8 cellular contexts compared by ENCODE assay signal in the genomic region with DNA sequence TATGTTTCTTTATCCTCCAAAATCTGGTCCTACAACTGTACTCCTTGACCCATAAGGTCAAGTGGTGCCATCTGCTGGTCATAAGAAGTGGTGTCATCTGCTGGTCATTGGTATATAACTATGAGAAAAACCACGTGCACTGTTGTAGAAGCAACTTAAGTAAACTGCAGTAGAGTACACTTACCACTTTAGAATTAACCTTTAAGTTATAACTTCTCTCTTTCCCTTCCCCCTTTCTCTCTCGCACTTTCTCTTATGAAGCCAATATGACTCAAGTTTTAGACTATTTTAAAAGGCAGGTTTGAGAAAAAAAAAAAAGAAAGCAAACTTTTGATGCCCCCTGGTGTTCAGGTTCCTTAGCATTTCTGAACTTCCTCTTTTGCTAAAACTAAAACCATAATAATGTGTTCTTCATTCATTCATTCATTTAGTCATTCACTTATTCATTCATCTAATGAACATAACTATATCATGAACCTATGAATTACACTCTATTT. TPM values are rescaled to one million over a fixed set of nuclear protein-coding genes. Genes with fewer than 3 reads are reported as not detected.
DNase-seq lines count a peak whose midpoint lies in the region; ATAC-seq and TF ChIP-seq lines count a peak whose summit lies in the region.

No MANE protein-coding gene starts in this region.

- no peaks in the 10 kb centered on the region for H3K4me1 ChIP-seq in CD8-positive, alpha-beta T cell (ENCODE audit: insufficient read depth, low read length)

- no peak overlapping the region for H3K27ac ChIP-seq in CD8-positive, alpha-beta T cell (ENCODE audit: low read depth, low read length)
- H3K27ac ChIP-seq in epithelial cell of prostate, result peak overlapping the region; percentile 26

- no peaks in the 10 kb centered on the region for H3K4me1 Mint-ChIP-seq in CD8-positive, alpha-beta T cell (ENCODE audit: low read depth)
- peaks cover 7% of the 10 kb centered on the region for H3K4me1 Mint-ChIP-seq in activated CD4-positive, alpha-beta T cell treated with anti-CD3 and anti-CD28 coated beads, Interleukin-2, amount 10 ng/mL, durations not matched to agents 7 days and 5 days

- H3K27me3 Mint-ChIP-seq in CD8-positive, alpha-beta T cell (ENCODE audit: low read depth), result peaks cover 8% of the 10 kb centered on the region
- H3K27me3 Mint-ChIP-seq in activated CD4-positive, alpha-beta T cell treated with anti-CD3 and anti-CD28 coated beads, Interleukin-2, amount 10 ng/mL, durations not matched to agents 7 days and 5 days, result peaks cover 44% of the 10 kb centered on the region

- peak overlapping the region; percentile 80 for H3K4me3 Mint-ChIP-seq in CD8-positive, alpha-beta T cell
- peak overlapping the region; percentile 49 for H3K4me3 Mint-ChIP-seq in activated CD4-positive, alpha-beta T cell treated with anti-CD3 and anti-CD28 coated beads, Interleukin-2, amount 10 ng/mL, durations not matched to agents 7 days and 5 days

- ATAC-seq in CD8-positive, alpha-beta T cell, result peak; percentile 94
- ATAC-seq in GM19025 (IDR thresholded peaks at IDR 0.05; ENCODE audit: low read depth, unreplicated experiment), result peak; percentile 96
- ATAC-seq in HG03159 (IDR thresholded peaks at IDR 0.05; ENCODE audit: unreplicated experiment), result peak; percentile 98

- no peaks in the 10 kb centered on the region for H3K9me3 ChIP-seq in CD8-positive, alpha-beta T cell (ENCODE audit: low read length)

- POLR2A ChIA-PET in CD8-positive, alpha-beta T cell (lab: Charles Lee), result no interaction called here
- POLR2A ChIA-PET in activated CD4-positive, alpha-beta T cell treated with anti-CD3 and anti-CD28 coated beads, Interleukin-2, amount 10 ng/mL, durations not matched to agents 7 days and 5 days (lab: Charles Lee), result no interaction called here

- no peaks in the 10 kb centered on the region for H3K36me3 Mint-ChIP-seq in CD8-positive, alpha-beta T cell
- no peaks in the 10 kb centered on the region for H3K36me3 Mint-ChIP-seq in activated CD4-positive, alpha-beta T cell treated with anti-CD3 and anti-CD28 coated beads, Interleukin-2, amount 10 ng/mL, durations not matched to agents 7 days and 5 days (ENCODE audit: low read depth)

- no peaks in the 10 kb centered on the region for H3K36me3 ChIP-seq in CD8-positive, alpha-beta T cell (ENCODE audit: insufficient read depth, low read length)

- DNase-seq in CD8-positive, alpha-beta T cell, result peak in 4 of 7 experiments; percentile 46 to 67 (median 52)
- DNase-seq in NCI-H2196 treated with DMSO at 0.1 percent for 48 hours (lab: John Stamatoyannopoulos, UW; ENCODE audit: unreplicated experiment) (peak; percentile 77), epithelial cell of prostate (ENCODE audit: low read depth, low spot score) (peak; percentile 79), myocyte (ENCODE audit: low read depth) (peak; percentile 90), ureter (ENCODE audit: low spot score) (peak; percentile 58)
- peak; percentile 74 for DNase-seq in activated CD4-positive, alpha-beta T cell treated with anti-CD3 and anti-CD28 coated beads, Interleukin-2, amount 10 ng/mL, durations not matched to agents 7 days and 5 days

- H3K27ac Mint-ChIP-seq in CD8-positive, alpha-beta T cell, result peak overlapping the region; percentile 71
- H3K27ac Mint-ChIP-seq in activated CD4-positive, alpha-beta T cell treated with anti-CD3 and anti-CD28 coated beads, Interleukin-2, amount 10 ng/mL, durations not matched to agents 7 days and 5 days, result no peak overlapping the region

- TF ChIP-seq CTCF in CD8-positive, alpha-beta T cell (IDR thresholded peaks at IDR 0.05), result peak; percentile 86

- intact Hi-C loops in CD8-positive, alpha-beta T cell (cut with DNase I, micrococcal nuclease), result loop anchor here (1.0 to 10.0 kb wide), 12 partner anchors 80 to 1165 kb away; a partner anchor contains a TSS

- no peaks in the 10 kb centered on the region for H3K9me3 Mint-ChIP-seq in CD8-positive, alpha-beta T cell
- no peaks in the 10 kb centered on the region for H3K9me3 Mint-ChIP-seq in activated CD4-positive, alpha-beta T cell treated with anti-CD3 and anti-CD28 coated beads, Interleukin-2, amount 10 ng/mL, durations not matched to agents 7 days and 5 days

- peak overlapping the region; percentile 33 for H3K4me3 ChIP-seq in CD8-positive, alpha-beta T cell (ENCODE audit: low read depth, low read length)

- H3K27me3 ChIP-seq in CD8-positive, alpha-beta T cell (ENCODE audit: insufficient read depth, low read length), result no peaks in the 10 kb centered on the region

- CTCF ChIA-PET in CD8-positive, alpha-beta T cell (lab: Charles Lee), result interaction anchor here (0.7 to 3.8 kb wide), 33 partner anchors 8 to 594 kb away, joined by 3 to 85 read pairs (median 4); a partner anchor contains a TSS
- CTCF ChIA-PET in activated CD4-positive, alpha-beta T cell treated with anti-CD3 and anti-CD28 coated beads, Interleukin-2, amount 10 ng/mL, durations not matched to agents 7 days and 5 days (lab: Charles Lee), result no interaction called here

RNA-seq across cellular contexts. Expression of a gene that starts 12.8 kb away (rescaled TPM):
- total RNA-seq in CD8-positive, alpha-beta T cell, result 10 to 100 TPM in 1 of 2 experiments, 1 to 10 TPM in 1; 9.9 to 14.3 TPM
- 10 to 100 TPM; 51.8 to 57.4 TPM for total RNA-seq in activated CD4-positive, alpha-beta T cell treated with anti-CD3 and anti-CD28 coated beads, Interleukin-2, amount 10 ng/mL, durations not matched to agents 7 days and 5 days
- total RNA-seq in myocyte, result 31.0 and 40.8 TPM in 2 replicates
- polyA plus RNA-seq in myocyte (2012), result 16.3 TPM
- total RNA-seq in ureter, result 75.5 TPM
